In genomic region chr7:15305002-15305600, GRCh38 we compare ENCODE assay signal across 8 cellular contexts.
DNase-seq lines count a peak whose midpoint lies in the region; ATAC-seq and TF ChIP-seq lines count a peak whose summit lies in the region.

No MANE protein-coding gene starts in this region.

- H3K27ac ChIP-seq in IMR-90 (ENCODE audit: insufficient read depth, low read length) = no peak overlapping the region
- no peak overlapping the region for H3K27ac ChIP-seq in RWPE2 (ENCODE audit: poor library complexity, severe bottlenecking)
- H3K27ac ChIP-seq in parathyroid adenoma = no peak overlapping the region

- TF ChIP-seq CTCF in IMR-90 (conservative IDR thresholded peaks at IDR 0.05; ENCODE audit: low read depth, low read length) (peak; percentile 75), RWPE2 (IDR thresholded peaks at IDR 0.05; ENCODE audit: poor library complexity, severe bottlenecking) (peak; percentile 91), parathyroid adenoma (IDR thresholded peaks at IDR 0.05) (peak; percentile 23)

- intact Hi-C loops in IMR-90 (cut with micrococcal nuclease) = loop anchor here (1.0 to 10.0 kb wide), 4 partner anchors 252 to 1260 kb away; no protein-coding TSS in a partner anchor

- H3K36me3 ChIP-seq in IMR-90 (ENCODE audit: control insufficient read depth, insufficient read depth, low read length) (no peaks in the 10 kb centered on the region), RWPE2 (ENCODE audit: low read depth) (no peaks in the 10 kb centered on the region), parathyroid adenoma (ENCODE audit: control insufficient read depth, insufficient read depth, low read length) (no peaks in the 10 kb centered on the region)

- H3K9me1 ChIP-seq in IMR-90 (ENCODE audit: insufficient read depth, low read length) = no peaks in the 10 kb centered on the region

- H2BK120ac ChIP-seq in IMR-90 (ENCODE audit: low read depth, low read length) = no peak overlapping the region

- H2BK5ac ChIP-seq in IMR-90 (ENCODE audit: low read depth, low read length, poor library complexity, severe bottlenecking) = no peak overlapping the region

- dilution Hi-C loops in IMR-90 (cut with HindIII; ENCODE audit: low sequenced_read_pairs, unreplicated experiment) = no loop called here

- no peak overlapping the region for H3K23ac ChIP-seq in IMR-90 (ENCODE audit: low read depth, low read length)

- no CpG with 5 or more reads among the region's 2 CpGs for WGBS in IMR-90 (ENCODE audit: extremely low coverage in 2 of 2, insufficient read length in 1 of 2), 2 experiments

- POLR2A ChIA-PET in IMR-90 (lab: Charles Lee; ENCODE audit: unreplicated experiment) = no interaction called here

- H3K18ac ChIP-seq in IMR-90 (ENCODE audit: low read depth, low read length) = no peak overlapping the region

- no peak overlapping the region for H3K4ac ChIP-seq in IMR-90 (ENCODE audit: low read depth, low read length)

- no peak overlapping the region for H2AK5ac ChIP-seq in IMR-90 (ENCODE audit: low read depth, low read length)

- H4K5ac ChIP-seq in IMR-90 (ENCODE audit: low read depth, low read length) = no peak overlapping the region

- no TSS peak for BruUV-seq in IMR-90 (replicated peaks; lab: Mats Ljungman, UMichigan)

- in situ Hi-C loops in IMR-90 (cut with MboI; ENCODE audit: low sequenced_read_pairs) = loop anchor here (25.0 kb wide), 1 partner anchor 1257 kb away; no protein-coding TSS in a partner anchor

- H3K4me1 ChIP-seq in IMR-90 (ENCODE audit: control insufficient read depth, insufficient read depth, low read length) (no peaks in the 10 kb centered on the region), RWPE2 (ENCODE audit: insufficient read depth, poor library complexity, severe bottlenecking) (no peaks in the 10 kb centered on the region), parathyroid adenoma (no peaks in the 10 kb centered on the region)

- H2BK15ac ChIP-seq in IMR-90 (ENCODE audit: low read depth, low read length) = no peak overlapping the region

- H3K79me2 ChIP-seq in parathyroid adenoma = no peaks in the 10 kb centered on the region

- H2BK20ac ChIP-seq in IMR-90 (ENCODE audit: low read depth, low read length) = no peak overlapping the region

- peak; percentile 45 for DNase-seq in COLO829 (ENCODE audit: low spot score)
- peak; percentile 39 for DNase-seq in IMR-90
- DNase-seq in RWPE2 (ENCODE audit: low spot score) = no peak
- peak; percentile 63 for DNase-seq in fibroblast of peridontal ligament (ENCODE audit: extremely low read depth)
- DNase-seq in UCSD-AML1 (lab: John Stamatoyannopoulos, UW; ENCODE audit: unreplicated experiment) = no peak

- no peaks in the 10 kb centered on the region for H4K20me1 ChIP-seq in IMR-90 (ENCODE audit: insufficient read depth, low read length)

- no peak overlapping the region for H3K56ac ChIP-seq in IMR-90 (ENCODE audit: extremely low read depth, insufficient read depth, low read length)

- no peak for TF ChIP-seq POLR2A in IMR-90 (IDR thresholded peaks at IDR 0.05; ENCODE audit: low read depth, low read length)

- H3K9ac ChIP-seq in IMR-90 (ENCODE audit: low read depth, low read length) (no peak overlapping the region), parathyroid adenoma (no peak overlapping the region)

- CTCF ChIA-PET in IMR-90 (lab: Yijun Ruan, JAX) = no interaction called here

- no peak overlapping the region for H2AK9ac ChIP-seq in IMR-90 (replicated peaks; ENCODE audit: low read depth, low read length, poor library complexity)

- H3K14ac ChIP-seq in IMR-90 (replicated peaks; ENCODE audit: low read depth, low read length) = no peak overlapping the region

- ATAC-seq in GM18907 (IDR thresholded peaks at IDR 0.05; ENCODE audit: unreplicated experiment) (peak; percentile 65), IMR-90 (ENCODE audit: low read depth) (no peak), RWPE2 (ENCODE audit: low read depth) (no peak), GM21526 (IDR thresholded peaks at IDR 0.05; ENCODE audit: low FRiP score, unreplicated experiment) (no peak)

- H4K8ac ChIP-seq in IMR-90 (ENCODE audit: low read depth in 2 of 2, low read length in 2 of 2) = no peak overlapping the region

- H2AFZ ChIP-seq in IMR-90 (replicated peaks; ENCODE audit: low read length, poor library complexity) = no peak overlapping the region
- H2AFZ ChIP-seq in parathyroid adenoma = no peak overlapping the region

- no peak overlapping the region for H3K4me3 ChIP-seq in IMR-90 (ENCODE audit: insufficient read depth, low read depth, low read length)
- H3K4me3 ChIP-seq in RWPE2 (ENCODE audit: severe bottlenecking) = no peak overlapping the region
- no peak overlapping the region for H3K4me3 ChIP-seq in parathyroid adenoma (ENCODE audit: low read depth, low read length)

- H3K27me3 ChIP-seq in IMR-90 (ENCODE audit: control insufficient read depth, insufficient read depth, low read length) (no peaks in the 10 kb centered on the region), RWPE2 (ENCODE audit: insufficient read depth, poor library complexity, severe bottlenecking) (no peaks in the 10 kb centered on the region), parathyroid adenoma (ENCODE audit: control insufficient read depth, insufficient read depth, low read length) (no peaks in the 10 kb centered on the region)

- H3K4me2 ChIP-seq in IMR-90 (ENCODE audit: low read depth, low read length) (no peak overlapping the region), parathyroid adenoma (ENCODE audit: low read length) (no peak overlapping the region)

- peak; percentile 74 for TF ChIP-seq RAD21 in IMR-90 (IDR thresholded peaks at IDR 0.05; ENCODE audit: low read length)

- H3K9me3 ChIP-seq in IMR-90 (ENCODE audit: control insufficient read depth, insufficient read depth, low read length) (no peaks in the 10 kb centered on the region), RWPE2 (ENCODE audit: severe bottlenecking) (no peaks in the 10 kb centered on the region), parathyroid adenoma (ENCODE audit: control insufficient read depth, low read length) (no peaks in the 10 kb centered on the region)

- H3K79me1 ChIP-seq in IMR-90 (ENCODE audit: low read depth in 1 of 2, low read length in 2 of 2) = no peaks in the 10 kb centered on the region

- H4K91ac ChIP-seq in IMR-90 (ENCODE audit: insufficient read depth, low read depth, low read length) = no peak overlapping the region

TF ChIP-seq in IMR-90, 13 proteins besides CTCF, POLR2A, EP300 and RAD21:
- TF ChIP-seq FOS (IDR thresholded peaks at IDR 0.05; ENCODE audit: low read depth, low read length) (no peak), SMC3 (IDR thresholded peaks at IDR 0.05; ENCODE audit: low read depth, low read length) (peak; percentile 84)

Comparison
In these comparisons a context has a peak if more than half of its experiments do, and no peak if none do; other contexts are left out.
1. DNase-seq: peak in COLO829 (single experiment), IMR-90 (single experiment) and fibroblast of peridontal ligament (single experiment); none in RWPE2 (single experiment) and UCSD-AML1 (single experiment).
2. CTCF ChIP-seq: peak in every context shown above with its lines; median percentile 91 in RWPE2; 75 in IMR-90; 23 in parathyroid adenoma.